10 cellular contexts compared by ENCODE assay signal in the genomic region with DNA sequence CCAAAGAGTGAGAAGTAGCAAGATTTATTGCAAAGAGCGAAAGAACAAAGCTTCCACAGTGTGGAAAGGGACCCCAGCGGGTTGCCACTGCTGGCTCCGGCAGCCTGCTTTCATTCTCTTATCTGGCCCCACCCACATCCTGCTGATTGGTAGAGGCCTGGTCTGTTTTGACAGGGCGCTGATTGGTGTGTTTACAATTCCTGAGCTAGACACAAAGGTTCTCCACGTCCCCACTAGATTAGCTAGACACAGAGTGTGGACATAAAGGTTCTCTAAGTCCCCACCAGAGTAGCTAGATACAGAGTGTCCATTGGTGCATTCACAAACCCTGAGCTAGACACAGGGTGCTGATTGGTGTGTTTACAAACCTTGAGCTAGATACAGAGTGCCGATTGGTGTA. TPM values are rescaled to one million over a fixed set of nuclear protein-coding genes. Genes with fewer than 3 reads are reported as not detected.
DNase-seq lines count a peak whose midpoint lies in the region; ATAC-seq and TF ChIP-seq lines count a peak whose summit lies in the region.
"Not testable (repeated sequence)": the region's sequence is repeated elsewhere in the genome, so short reads cannot be mapped to it uniquely, and the experiment has no call there.
"Had no signal": no experiment of that assay in that cellular context is flagged by ENCODE, and none has a peak within 500 bp of the region (broad histone marks: within the 10 kb centered on the region; RNA-seq: fewer than 3 reads in every experiment).

TSS of gene ZNF80 (minus strand) at position 101 of the 400 bp plus-strand sequence. CDS start 504 bp downstream, outside the sequence.

- POLR2A ChIA-PET in CD8-positive, alpha-beta memory T cell (lab: Charles Lee) = interaction anchor here (1.5 to 7.8 kb wide), 2 partner anchors 15 to 23 kb away, joined by 4 to 62 read pairs; no protein-coding TSS in a partner anchor
- POLR2A ChIA-PET in activated B cell treated with CpG ODN at 0.5 μM for 24 hours (lab: Charles Lee) = interaction anchor here (1.6 kb wide), 1 partner anchor 19 kb away, joined by 5 read pairs; no protein-coding TSS in a partner anchor
- POLR2A ChIA-PET in activated CD8-positive, alpha-beta T cell treated with anti-CD3 and anti-CD28 coated beads, Interleukin-2, amount 10 ng/mL, durations not matched to agents 7 days and 5 days (lab: Charles Lee) = interaction anchor here (0.8 kb wide), 1 partner anchor 23 kb away, joined by 5 read pairs; no protein-coding TSS in a partner anchor
- POLR2A ChIA-PET in activated naive CD8-positive, alpha-beta T cell treated with anti-CD3 and anti-CD28 coated beads, Interleukin-2, amount 10 ng/mL, durations not matched to agents 7 days and 5 days (lab: Charles Lee) = interaction anchor here (0.8 to 2.3 kb wide), 3 partner anchors 16 to 24 kb away, joined by 3 to 7 read pairs (median 6); no protein-coding TSS in a partner anchor

- H3K4me1 Mint-ChIP-seq in CD8-positive, alpha-beta memory T cell = peaks cover 46 to 55% (median 50%) of the 10 kb centered on the region in 3 donors
- H3K4me1 Mint-ChIP-seq in activated B cell treated with CpG ODN at 0.5 μM for 24 hours = peaks cover 22% of the 10 kb centered on the region
- peaks cover 53% of the 10 kb centered on the region for H3K4me1 Mint-ChIP-seq in activated CD8-positive, alpha-beta T cell treated with anti-CD3 and anti-CD28 coated beads, Interleukin-2, amount 10 ng/mL, durations not matched to agents 7 days and 5 days (ENCODE audit: low read depth)
- H3K4me1 Mint-ChIP-seq in activated T-helper 2 cell treated with anti-CD3 and anti-CD28 coated beads, Interferon-gamma antibody, Interleukin-2, Interleukin-4, amounts not matched to agents 10 μg/mL and 5 μg/mL and 100 μg/mL, durations not matched to agents 14 hours and 24 hours and 36 hours (ENCODE audit: low read depth) = peaks cover 47% of the 10 kb centered on the region
- peaks cover 35% of the 10 kb centered on the region for H3K4me1 Mint-ChIP-seq in activated naive CD8-positive, alpha-beta T cell treated with anti-CD3 and anti-CD28 coated beads, Interleukin-2, amount 10 ng/mL, durations not matched to agents 7 days and 5 days
- peaks cover 54 to 64% of the 10 kb centered on the region in 2 donors for H3K4me1 Mint-ChIP-seq in immature natural killer cell
- H3K4me1 Mint-ChIP-seq in neural crest cell = not testable (repeated sequence)

- not testable (repeated sequence) for H3K36me3 Mint-ChIP-seq in CD8-positive, alpha-beta memory T cell; activated B cell treated with CpG ODN at 0.5 μM for 24 hours (ENCODE audit: low read depth); immature natural killer cell; neural crest cell (ENCODE audit: low read depth)
- H3K36me3 Mint-ChIP-seq in activated CD8-positive, alpha-beta T cell treated with anti-CD3 and anti-CD28 coated beads, Interleukin-2, amount 10 ng/mL, durations not matched to agents 7 days and 5 days (ENCODE audit: low read depth) = peaks cover 24% of the 10 kb centered on the region
- H3K36me3 Mint-ChIP-seq in activated T-helper 2 cell treated with anti-CD3 and anti-CD28 coated beads, Interferon-gamma antibody, Interleukin-2, Interleukin-4, amounts not matched to agents 10 μg/mL and 5 μg/mL and 100 μg/mL, durations not matched to agents 14 hours and 24 hours and 36 hours (ENCODE audit: low read depth) = peaks cover 28% of the 10 kb centered on the region
- H3K36me3 Mint-ChIP-seq in activated naive CD8-positive, alpha-beta T cell treated with anti-CD3 and anti-CD28 coated beads, Interleukin-2, amount 10 ng/mL, durations not matched to agents 7 days and 5 days = peaks cover 17% of the 10 kb centered on the region

- H3K27me3 Mint-ChIP-seq in CD8-positive, alpha-beta memory T cell; activated B cell treated with CpG ODN at 0.5 μM for 24 hours; activated CD8-positive, alpha-beta T cell treated with anti-CD3 and anti-CD28 coated beads, Interleukin-2, amount 10 ng/mL, durations not matched to agents 7 days and 5 days (ENCODE audit: low read depth); activated T-helper 2 cell treated with anti-CD3 and anti-CD28 coated beads, Interferon-gamma antibody, Interleukin-2, Interleukin-4, amounts not matched to agents 10 μg/mL and 5 μg/mL and 100 μg/mL, durations not matched to agents 14 hours and 24 hours and 36 hours (ENCODE audit: low read depth); activated naive CD8-positive, alpha-beta T cell treated with anti-CD3 and anti-CD28 coated beads, Interleukin-2, amount 10 ng/mL, durations not matched to agents 7 days and 5 days; immature natural killer cell (ENCODE audit: low read depth in 3 of 3); neural crest cell (ENCODE audit: low read depth): not testable (repeated sequence)

- H3K27ac Mint-ChIP-seq in CD8-positive, alpha-beta memory T cell = peak within 1 kb of the TSS; percentile 60 to 98 (median 90)
- H3K27ac Mint-ChIP-seq in activated B cell treated with CpG ODN at 0.5 μM for 24 hours (peak within 1 kb of the TSS; percentile 48), immature natural killer cell (peak within 1 kb of the TSS; percentile 74 to 94 (median 80)), neural crest cell (ENCODE audit: unreplicated experiment) (peak within 1 kb of the TSS; percentile 82)
- peak within 1 kb of the TSS; percentile 84 for H3K27ac Mint-ChIP-seq in activated CD8-positive, alpha-beta T cell treated with anti-CD3 and anti-CD28 coated beads, Interleukin-2, amount 10 ng/mL, durations not matched to agents 7 days and 5 days
- H3K27ac Mint-ChIP-seq in activated T-helper 2 cell treated with anti-CD3 and anti-CD28 coated beads, Interferon-gamma antibody, Interleukin-2, Interleukin-4, amounts not matched to agents 10 μg/mL and 5 μg/mL and 100 μg/mL, durations not matched to agents 14 hours and 24 hours and 36 hours = peak within 1 kb of the TSS; percentile 38
- peak within 1 kb of the TSS; percentile 89 for H3K27ac Mint-ChIP-seq in activated naive CD8-positive, alpha-beta T cell treated with anti-CD3 and anti-CD28 coated beads, Interleukin-2, amount 10 ng/mL, durations not matched to agents 7 days and 5 days

- peak within 1 kb of the TSS; percentile 68 to 93 (median 82) for H3K4me3 Mint-ChIP-seq in CD8-positive, alpha-beta memory T cell
- peak within 1 kb of the TSS; percentile 77 for H3K4me3 Mint-ChIP-seq in activated B cell treated with CpG ODN at 0.5 μM for 24 hours
- H3K4me3 Mint-ChIP-seq in activated CD8-positive, alpha-beta T cell treated with anti-CD3 and anti-CD28 coated beads, Interleukin-2, amount 10 ng/mL, durations not matched to agents 7 days and 5 days = peak within 1 kb of the TSS; percentile 67
- peak within 1 kb of the TSS; percentile 53 for H3K4me3 Mint-ChIP-seq in activated T-helper 2 cell treated with anti-CD3 and anti-CD28 coated beads, Interferon-gamma antibody, Interleukin-2, Interleukin-4, amounts not matched to agents 10 μg/mL and 5 μg/mL and 100 μg/mL, durations not matched to agents 14 hours and 24 hours and 36 hours (ENCODE audit: low read depth)
- H3K4me3 Mint-ChIP-seq in activated naive CD8-positive, alpha-beta T cell treated with anti-CD3 and anti-CD28 coated beads, Interleukin-2, amount 10 ng/mL, durations not matched to agents 7 days and 5 days = peak within 1 kb of the TSS; percentile 78
- H3K4me3 Mint-ChIP-seq in immature natural killer cell = peak within 1 kb of the TSS; percentile 49 to 89 (median 70)
- not testable (repeated sequence) for H3K4me3 Mint-ChIP-seq in neural crest cell

- not testable (repeated sequence) for H3K9me3 Mint-ChIP-seq in CD8-positive, alpha-beta memory T cell; activated B cell treated with CpG ODN at 0.5 μM for 24 hours; activated CD8-positive, alpha-beta T cell treated with anti-CD3 and anti-CD28 coated beads, Interleukin-2, amount 10 ng/mL, durations not matched to agents 7 days and 5 days (ENCODE audit: insufficient read depth); activated T-helper 2 cell treated with anti-CD3 and anti-CD28 coated beads, Interferon-gamma antibody, Interleukin-2, Interleukin-4, amounts not matched to agents 10 μg/mL and 5 μg/mL and 100 μg/mL, durations not matched to agents 14 hours and 24 hours and 36 hours; activated naive CD8-positive, alpha-beta T cell treated with anti-CD3 and anti-CD28 coated beads, Interleukin-2, amount 10 ng/mL, durations not matched to agents 7 days and 5 days; immature natural killer cell; neural crest cell

- 53 to 74% methylated on average over 3 to 5 of the region's 6 CpGs for WGBS in testis, 2 donors

- H3K27me3 ChIP-seq in CD8-positive, alpha-beta memory T cell (ENCODE audit: insufficient read depth, low read length, poor library complexity, severe bottlenecking); testis: not testable (repeated sequence)

- not testable (repeated sequence) for TF ChIP-seq POLR2A in testis (IDR thresholded peaks at IDR 0.05)

- DNase-seq in CD8-positive, alpha-beta memory T cell; activated B cell treated with CpG ODN at 0.5 μM for 24 hours; activated CD8-positive, alpha-beta T cell treated with anti-CD3 and anti-CD28 coated beads, Interleukin-2, amount 10 ng/mL, durations not matched to agents 7 days and 5 days; activated T-helper 2 cell treated with anti-CD3 and anti-CD28 coated beads, Interferon-gamma antibody, Interleukin-2, Interleukin-4, amounts not matched to agents 10 μg/mL and 5 μg/mL and 100 μg/mL, durations not matched to agents 14 hours and 24 hours and 36 hours (ENCODE audit: low spot score); activated naive CD8-positive, alpha-beta T cell treated with anti-CD3 and anti-CD28 coated beads, Interleukin-2, amount 10 ng/mL, durations not matched to agents 7 days and 5 days; immature natural killer cell; neural crest cell (ENCODE audit: low read depth, low spot score); testis: not testable (repeated sequence)

- not testable (repeated sequence) for TF ChIP-seq CTCF in activated B cell treated with CpG ODN at 0.5 μM for 24 hours (IDR thresholded peaks at IDR 0.05); neural crest cell (conservative IDR thresholded peaks at IDR 0.05); testis (IDR thresholded peaks at IDR 0.05)

- CTCF ChIA-PET in CD8-positive, alpha-beta memory T cell (lab: Charles Lee) = interaction anchor here (0.8 to 4.0 kb wide), 4 partner anchors 9 to 84 kb away, joined by 3 to 11 read pairs (median 3); no protein-coding TSS in a partner anchor
- CTCF ChIA-PET in activated B cell treated with CpG ODN at 0.5 μM for 24 hours (lab: Charles Lee); activated CD8-positive, alpha-beta T cell treated with anti-CD3 and anti-CD28 coated beads, Interleukin-2, amount 10 ng/mL, durations not matched to agents 7 days and 5 days (lab: Charles Lee): not testable (repeated sequence)

- intact Hi-C loops in activated B cell treated with CpG ODN at 0.5 μM for 24 hours (cut with micrococcal nuclease); testis (cut with DNase I; ENCODE audit: low total_unique reads): not testable (repeated sequence)
- intact Hi-C loops in activated T-helper 2 cell treated with anti-CD3 and anti-CD28 coated beads, Interferon-gamma antibody, Interleukin-2, Interleukin-4, amounts not matched to agents 10 μg/mL and 5 μg/mL and 100 μg/mL, durations not matched to agents 14 hours and 24 hours and 36 hours (cut with micrococcal nuclease) = loop anchor here (10.0 kb wide), 1 partner anchor 1547 kb away; no protein-coding TSS in a partner anchor

- ATAC-seq in activated B cell treated with CpG ODN at 0.5 μM for 24 hours (ENCODE audit: low read depth); activated CD8-positive, alpha-beta T cell treated with anti-CD3 and anti-CD28 coated beads, Interleukin-2, amount 10 ng/mL, durations not matched to agents 7 days and 5 days; activated naive CD8-positive, alpha-beta T cell treated with anti-CD3 and anti-CD28 coated beads, Interleukin-2, amount 10 ng/mL, durations not matched to agents 7 days and 5 days (ENCODE audit: low read depth): not testable (repeated sequence)

- not testable (repeated sequence) for H3K9me3 ChIP-seq in CD8-positive, alpha-beta memory T cell (ENCODE audit: low read length); testis

- H3K27ac ChIP-seq in CD8-positive, alpha-beta memory T cell (ENCODE audit: low read depth, low read length); testis: not testable (repeated sequence)

- not testable (repeated sequence) for H3K36me3 ChIP-seq in CD8-positive, alpha-beta memory T cell (ENCODE audit: insufficient read depth, low read length); testis (ENCODE audit: low read depth, missing control alignments)

- peaks cover 43% of the 10 kb centered on the region for H3K4me1 ChIP-seq in CD8-positive, alpha-beta memory T cell (ENCODE audit: insufficient read depth, low read length)
- not testable (repeated sequence) for H3K4me1 ChIP-seq in testis

- H3K4me3 ChIP-seq in CD8-positive, alpha-beta memory T cell (ENCODE audit: low read length) = peak within 1 kb of the TSS; percentile 0
- peak within 1 kb of the TSS; percentile 21 to 33 for H3K4me3 ChIP-seq in testis

RNA-seq across cellular contexts. Expression of gene ZNF80, which starts in this region (rescaled TPM):
- 1 to 10 TPM; 1.8 to 2.3 TPM for total RNA-seq in CD8-positive, alpha-beta memory T cell
- polyA plus RNA-seq in CD8-positive, alpha-beta memory T cell = 0.67 TPM
- total RNA-seq in activated B cell treated with CpG ODN at 0.5 μM for 24 hours = 0.53 and 0.66 TPM in 2 replicates
- under 1 TPM; 0.71 to 0.89 TPM for total RNA-seq in activated CD8-positive, alpha-beta T cell treated with anti-CD3 and anti-CD28 coated beads, Interleukin-2, amount 10 ng/mL, durations not matched to agents 7 days and 5 days
- total RNA-seq in activated T-helper 2 cell treated with anti-CD3 and anti-CD28 coated beads, Interferon-gamma antibody, Interleukin-2, Interleukin-4, amounts not matched to agents 10 μg/mL and 5 μg/mL and 100 μg/mL, durations not matched to agents 14 hours and 24 hours and 36 hours = 0.64 and 0.74 TPM in 2 replicates
- 1 to 10 TPM; 5.1 to 5.3 TPM for total RNA-seq in activated naive CD8-positive, alpha-beta T cell treated with anti-CD3 and anti-CD28 coated beads, Interleukin-2, amount 10 ng/mL, durations not matched to agents 7 days and 5 days
- polyA plus RNA-seq in immature natural killer cell = 1 to 10 TPM in 2 of 3 donors, under 1 TPM in 1; 0.81 to 2.0 (median 1.7) TPM
- total RNA-seq in neural crest cell = not detected in 2 replicates
- under 1 TPM; 0.47 to 0.74 TPM for total RNA-seq in testis
- not detected for polyA plus RNA-seq in testis (ENCODE audit: insufficient read depth, low read depth, low replicate concordance)
- total RNA-seq: HepG2, HT-29 had no signal
- polyA plus RNA-seq: HepG2 had no signal

Comparison
In these comparisons a context has a peak if more than half of its experiments do, and no peak if none do; other contexts are left out.
1. H3K27ac Mint-ChIP-seq: peak in every context shown above with its lines; median percentile 90 in CD8-positive, alpha-beta memory T cell; 89 in activated naive CD8-positive, alpha-beta T cell treated with anti-CD3 and anti-CD28 coated beads, Interleukin-2, amount 10 ng/mL, durations not matched to agents 7 days and 5 days; 84 in activated CD8-positive, alpha-beta T cell treated with anti-CD3 and anti-CD28 coated beads, Interleukin-2, amount 10 ng/mL, durations not matched to agents 7 days and 5 days; 82 in neural crest cell; 80 in immature natural killer cell; 48 in activated B cell treated with CpG ODN at 0.5 μM for 24 hours; 38 in activated T-helper 2 cell treated with anti-CD3 and anti-CD28 coated beads, Interferon-gamma antibody, Interleukin-2, Interleukin-4, amounts not matched to agents 10 μg/mL and 5 μg/mL and 100 μg/mL, durations not matched to agents 14 hours and 24 hours and 36 hours.